In the genomic region with DNA sequence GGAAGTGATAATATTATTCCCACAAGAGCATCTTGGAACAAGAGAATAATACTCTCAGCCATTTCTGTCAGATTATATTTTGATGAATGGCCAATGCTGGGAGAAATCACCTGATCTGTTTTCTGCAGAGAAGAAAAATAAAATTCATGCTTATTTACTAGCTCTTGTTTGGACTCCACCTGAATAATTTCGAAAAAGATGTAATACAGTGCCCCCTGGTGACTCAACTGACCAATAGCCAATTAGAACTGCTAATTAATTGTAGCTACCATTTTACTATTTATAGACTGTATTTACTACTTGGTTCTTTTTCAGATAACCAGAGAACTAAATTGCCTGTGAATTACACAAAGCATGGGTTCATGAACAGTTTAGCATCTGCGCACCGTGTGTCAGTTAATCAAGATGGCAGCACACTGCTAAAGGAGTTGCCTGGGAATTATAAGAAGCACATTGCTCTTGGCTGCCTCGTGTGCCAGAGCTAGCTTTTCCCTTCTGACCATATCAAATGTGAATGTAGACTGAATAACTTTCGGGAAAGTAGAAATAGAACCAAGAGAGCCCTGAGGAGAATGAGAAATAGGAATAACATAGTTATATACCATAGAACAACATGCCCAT, we compare ENCODE assay signal across 8 cellular contexts.
DNase-seq lines count a peak whose midpoint lies in the region; ATAC-seq and TF ChIP-seq lines count a peak whose summit lies in the region.

No MANE protein-coding gene starts in this region.

- 44 to 60% (median 52%) methylated on average over 5 of the region's 5 CpGs for WGBS in spleen, 5 donors

- DNase-seq in AG20443 (ENCODE audit: low spot score) (peak; percentile 23), HuH-7 (ENCODE audit: low spot score) (peak; percentile 2), RWPE2 (ENCODE audit: low spot score) (no peak), globus pallidus (ENCODE audit: low spot score) (peak; percentile 42), spleen (no peak), HCEC 1CT (no peak)
- no peak for DNase-seq in stimulated activated CD8-positive, alpha-beta memory T cell treated with anti-CD3 and anti-CD28 coated beads, Interleukin-4, amount 100 ng/mL, for 48 hours

- intact Hi-C loops in spleen (cut with DNase I; ENCODE audit: low total_unique reads): loop anchor here (10.0 kb wide), 1 partner anchor 301 kb away; no protein-coding TSS in a partner anchor

- H3K9me3 ChIP-seq in RWPE2 (ENCODE audit: severe bottlenecking) (no peaks in the 10 kb centered on the region), spleen (no peaks in the 10 kb centered on the region)

- no peaks in the 10 kb centered on the region for H3K4me1 ChIP-seq in RWPE2 (ENCODE audit: insufficient read depth, poor library complexity, severe bottlenecking)
- no peaks in the 10 kb centered on the region for H3K4me1 ChIP-seq in spleen

- no peaks in the 10 kb centered on the region for H3K27me3 ChIP-seq in RWPE2 (ENCODE audit: insufficient read depth, poor library complexity, severe bottlenecking)
- H3K27me3 ChIP-seq in spleen (replicated peaks in 1 of 7): no peaks in the 10 kb centered on the region

- H3K27ac ChIP-seq in RWPE2 (ENCODE audit: poor library complexity, severe bottlenecking): no peak overlapping the region
- H3K27ac ChIP-seq in spleen: no peak overlapping the region

- no peak for TF ChIP-seq POLR2A in spleen (IDR thresholded peaks at IDR 0.05)

- TF ChIP-seq CTCF in RWPE2 (IDR thresholded peaks at IDR 0.05; ENCODE audit: poor library complexity, severe bottlenecking): peak; percentile 69
- peak in 7 of 11 experiments; percentile 6 to 49 (median 24) for TF ChIP-seq CTCF in spleen (IDR thresholded peaks at IDR 0.05 in 8 of 11, conservative IDR thresholded peaks at IDR 0.05 in 3 of 11)

- peak; percentile 56 for ATAC-seq in GM19043 (IDR thresholded peaks at IDR 0.05; ENCODE audit: low read depth, unreplicated experiment)
- 0 out of 3 replicates have a peak, but pooled peaks have one; percentile 31 for ATAC-seq in RWPE2 (ENCODE audit: low read depth)

- H3K36me3 ChIP-seq in RWPE2 (ENCODE audit: low read depth) (no peaks in the 10 kb centered on the region), spleen (no peaks in the 10 kb centered on the region)

- H3K4me3 ChIP-seq in RWPE2 (ENCODE audit: severe bottlenecking) (no peak overlapping the region), spleen (no peak overlapping the region)

Comparison
In these comparisons a context has a peak if more than half of its experiments do, and no peak if none do; other contexts are left out.
1. DNase-seq: peak in AG20443 (single experiment), HuH-7 (single experiment) and globus pallidus (single experiment); none in RWPE2 (single experiment), spleen (single experiment), HCEC 1CT (single experiment) and stimulated activated CD8-positive, alpha-beta memory T cell treated with anti-CD3 and anti-CD28 coated beads, Interleukin-4, amount 100 ng/mL, for 48 hours (single experiment).